12 cellular contexts compared by ENCODE assay signal in the genomic region with DNA sequence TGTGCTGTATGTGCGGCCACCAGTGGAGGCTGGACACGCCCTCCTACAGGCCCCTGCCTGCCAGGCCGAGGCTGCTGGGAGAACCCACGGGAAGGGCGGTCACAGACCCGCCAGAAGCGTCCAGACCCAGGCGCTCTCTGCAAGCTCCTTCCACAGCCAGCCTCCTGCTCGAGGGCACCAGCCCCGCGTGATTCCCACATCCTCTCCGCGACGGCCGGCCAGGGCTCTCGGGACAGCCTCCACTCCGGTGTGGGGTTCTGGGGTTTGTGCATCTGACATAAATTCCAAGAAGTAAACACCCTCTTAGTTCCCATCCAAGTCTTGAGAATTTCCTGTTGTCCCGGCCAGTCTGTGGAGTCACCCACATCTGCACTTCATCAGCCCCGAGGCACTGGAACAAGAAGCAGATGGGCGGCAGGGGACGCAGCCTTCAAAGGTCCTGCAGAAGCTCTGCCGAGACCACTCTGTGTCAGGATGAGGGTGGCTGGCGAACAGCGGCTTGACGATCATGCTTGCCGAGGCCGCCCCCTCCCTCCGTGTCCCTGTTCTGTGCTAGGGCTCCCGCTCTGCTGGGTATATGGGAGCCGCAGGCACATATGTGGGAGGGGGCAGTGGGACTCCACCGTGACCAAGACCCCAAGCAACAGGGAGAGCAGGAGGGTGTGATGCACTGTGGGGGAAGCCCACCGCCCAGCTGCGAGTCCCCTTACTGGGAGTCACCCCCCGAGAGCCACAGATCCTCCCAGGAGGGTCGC. TPM values are rescaled to one million over a fixed set of nuclear protein-coding genes. Genes with fewer than 3 reads are reported as not detected.
DNase-seq lines count a peak whose midpoint lies in the region; ATAC-seq, FAIRE-seq and TF ChIP-seq lines count a peak whose summit lies in the region.
"Had no signal": no experiment of that assay in that cellular context is flagged by ENCODE, and none has a peak within 500 bp of the region (broad histone marks: within the 10 kb centered on the region; RNA-seq: fewer than 3 reads in every experiment).

No MANE protein-coding gene starts in this region.

- H3K27ac Mint-ChIP-seq in natural killer cell: no peak overlapping the region
- H3K27ac Mint-ChIP-seq: stimulated activated naive CD8-positive, alpha-beta T cell treated with anti-CD3 and anti-CD28 coated beads, Interleukin-15, Interleukin-2, amounts not matched to agents 100 ng/mL and 50 ng/mL, for 24 hours had no signal

- ATAC-seq in HepG2 (no peak), gastroesophageal sphincter (peak; percentile 44), natural killer cell (no peak), GM18505 (IDR thresholded peaks at IDR 0.05; ENCODE audit: unreplicated experiment) (no peak)
- ATAC-seq in activated T-cell treated with anti-CD3 and anti-CD28 coated beads, Interleukin-2, amount 50 U/mL, for 4 hours: no peak

- DNase-seq in HepG2 (ENCODE audit: low spot score) (no peak), osteoblast (ENCODE audit: insufficient read length, low spot score, missing footprints) (peak; percentile 88), natural killer cell (no peak), HPDE6-E6E7 (ENCODE audit: extremely low spot score) (no peak)
- DNase-seq in activated T-cell treated with anti-CD3 and anti-CD28 coated beads, Interleukin-2, amount 50 U/mL, for 4 hours: no peak
- DNase-seq: NCI-H1092 treated with DMSO at 0.1 percent for 48 hours had no signal

- no peak for TF ChIP-seq POLR2A in HepG2 (IDR thresholded peaks at IDR 0.05; ENCODE audit: insufficient read depth in 1 of 2, low read depth in 2 of 2, low read length in 2 of 2)
- peak; percentile 22 to 34 for TF ChIP-seq POLR2A in gastroesophageal sphincter (IDR thresholded peaks at IDR 0.05)
- TF ChIP-seq POLR2A in GM18505 (IDR thresholded peaks at IDR 0.05; ENCODE audit: borderline replicate concordance, extremely low read depth, insufficient read depth, insufficient read length): no peak

- TF ChIP-seq EP300 in HepG2 (IDR thresholded peaks at IDR 0.05; ENCODE audit: low read depth in 2 of 2, low read length in 2 of 2) (no peak), HepG2 (CRISPR knock-in tag; IDR thresholded peaks at IDR 0.05; ENCODE audit: borderline replicate concordance) (no peak), gastroesophageal sphincter (IDR thresholded peaks at IDR 0.05) (no peak)

- H3K9ac ChIP-seq in liver (ENCODE audit: low read depth in 1 of 2, low read length in 2 of 2) (no peak overlapping the region), HepG2 (ENCODE audit: insufficient read depth, low read depth, low read length) (no peak overlapping the region)

- no peak for FAIRE-seq in HepG2 (lab: Jason Lieb, UNC)

- H3K27ac ChIP-seq in liver (ENCODE audit: low read depth in 1 of 2, low read length in 2 of 2) (peak overlapping the region; percentile 69 to 77), HepG2 (ENCODE audit: extremely low read length, insufficient read depth, low read length) (no peak overlapping the region), gastroesophageal sphincter (peak overlapping the region; percentile 74 to 92 (median 86)), osteoblast (ENCODE audit: low read depth, low read length) (no peak overlapping the region)

- H3K4me1 ChIP-seq in liver (ENCODE audit: control insufficient read depth in 4 of 4, insufficient read depth in 4 of 4, low read length in 3 of 4) (peaks cover 0 to 8% (median 0%) of the 10 kb centered on the region in 4 donors), HepG2 (ENCODE audit: insufficient read depth, low read length) (peaks cover 12% of the 10 kb centered on the region), gastroesophageal sphincter (peaks cover 0 to 69% (median 24%) of the 10 kb centered on the region in 3 donors), osteoblast (ENCODE audit: insufficient read depth, low read length) (peaks cover 19% of the 10 kb centered on the region)

- H3K27me3 ChIP-seq in liver (ENCODE audit: control insufficient read depth in 4 of 4, insufficient read depth in 4 of 4, low read length in 3 of 4): no peaks in the 10 kb centered on the region
- no peaks in the 10 kb centered on the region for H3K27me3 ChIP-seq in HepG2 (ENCODE audit: control insufficient read depth in 1 of 2, insufficient read depth in 2 of 2, low read length in 2 of 2)
- H3K27me3 ChIP-seq in gastroesophageal sphincter: no peaks in the 10 kb centered on the region
- H3K27me3 ChIP-seq in osteoblast (ENCODE audit: insufficient read depth, low read length): no peaks in the 10 kb centered on the region

- H3K36me3 ChIP-seq in liver (ENCODE audit: control insufficient read depth in 4 of 4, insufficient read depth in 3 of 4, low read depth in 1 of 4, low read length in 3 of 4) (peaks cover 0 to 4% (median 0%) of the 10 kb centered on the region in 4 donors), HepG2 (replicated peaks in 1 of 2; ENCODE audit: control insufficient read depth in 1 of 2, insufficient read depth in 2 of 2, low read length in 2 of 2) (no peaks in the 10 kb centered on the region), gastroesophageal sphincter (peaks cover 0 to 17% of the 10 kb centered on the region in 2 donors), osteoblast (ENCODE audit: insufficient read depth, low read length) (no peaks in the 10 kb centered on the region)

- in situ Hi-C loops in HepG2 (cut with HindIII; ENCODE audit: extremely low pct_ligation_motif_present, low pct_unique_long_range_greater_than_20kb): no loop called here

- H3K79me2 ChIP-seq in HepG2 (ENCODE audit: insufficient read depth, low read length) (no peaks in the 10 kb centered on the region), osteoblast (ENCODE audit: insufficient read depth, low read length) (peaks cover 22% of the 10 kb centered on the region)

- H2AFZ ChIP-seq in HepG2 (ENCODE audit: low read length): no peak overlapping the region
- H2AFZ ChIP-seq in osteoblast (ENCODE audit: low read length): no peak overlapping the region

- POLR2A ChIA-PET in HepG2 (lab: Yijun Ruan, JAX): no interaction called here

- H3K9me3 Mint-ChIP-seq in activated T-cell treated with anti-CD3 and anti-CD28 coated beads, Interleukin-2, amount 50 U/mL, for 4 hours: no peaks in the 10 kb centered on the region
- H3K9me3 Mint-ChIP-seq in natural killer cell: no peaks in the 10 kb centered on the region
- H3K9me3 Mint-ChIP-seq: activated naive CD4-positive, alpha-beta T cell treated with anti-CD3 and anti-CD28 coated beads, Interleukin-2, amount 50 U/mL, for 24 hours; stimulated activated naive CD8-positive, alpha-beta T cell treated with anti-CD3 and anti-CD28 coated beads, Interleukin-15, Interleukin-2, amounts not matched to agents 100 ng/mL and 50 ng/mL, for 24 hours had no signal

- intact Hi-C loops in HepG2 (cut with micrococcal nuclease; ENCODE audit: unreplicated experiment) (no loop called here), natural killer cell (cut with micrococcal nuclease) (no loop called here)

- H3K4me3 ChIP-seq in liver (ENCODE audit: low read depth in 1 of 3, low read length in 3 of 3): no peak overlapping the region
- no peak overlapping the region for H3K4me3 ChIP-seq in HepG2 (replicated peaks in 1 of 3; ENCODE audit: insufficient read depth in 1 of 3, low read depth in 2 of 3, low read length in 3 of 3)
- H3K4me3 ChIP-seq in gastroesophageal sphincter: peak overlapping the region in 1 of 2 donors; percentile 67
- no peak overlapping the region for H3K4me3 ChIP-seq in osteoblast (ENCODE audit: insufficient read depth, low read length)

- H4K20me1 ChIP-seq in HepG2 (ENCODE audit: insufficient read depth, low read length) (no peaks in the 10 kb centered on the region), osteoblast (ENCODE audit: insufficient read depth, low read length) (peaks cover 7% of the 10 kb centered on the region)

- no TSS peak for BruUV-seq in HepG2 (replicated peaks; lab: Mats Ljungman, UMichigan)

- no peaks in the 10 kb centered on the region for H3K27me3 Mint-ChIP-seq in activated T-cell treated with anti-CD3 and anti-CD28 coated beads, Interleukin-2, amount 50 U/mL, for 4 hours (ENCODE audit: low read depth)
- H3K27me3 Mint-ChIP-seq in natural killer cell (ENCODE audit: low read depth in 2 of 2): no peaks in the 10 kb centered on the region
- H3K27me3 Mint-ChIP-seq: activated naive CD4-positive, alpha-beta T cell treated with anti-CD3 and anti-CD28 coated beads, Interleukin-2, amount 50 U/mL, for 24 hours; stimulated activated naive CD8-positive, alpha-beta T cell treated with anti-CD3 and anti-CD28 coated beads, Interleukin-15, Interleukin-2, amounts not matched to agents 100 ng/mL and 50 ng/mL, for 24 hours had no signal

- no peak overlapping the region for H3K4me3 Mint-ChIP-seq in activated T-cell treated with anti-CD3 and anti-CD28 coated beads, Interleukin-2, amount 50 U/mL, for 4 hours
- H3K4me3 Mint-ChIP-seq in natural killer cell: no peak overlapping the region
- H3K4me3 Mint-ChIP-seq: activated naive CD4-positive, alpha-beta T cell treated with anti-CD3 and anti-CD28 coated beads, Interleukin-2, amount 50 U/mL, for 24 hours; stimulated activated naive CD8-positive, alpha-beta T cell treated with anti-CD3 and anti-CD28 coated beads, Interleukin-15, Interleukin-2, amounts not matched to agents 100 ng/mL and 50 ng/mL, for 24 hours had no signal

- H3K4me1 Mint-ChIP-seq in activated T-cell treated with anti-CD3 and anti-CD28 coated beads, Interleukin-2, amount 50 U/mL, for 4 hours (ENCODE audit: low read depth): peaks cover 35% of the 10 kb centered on the region
- peaks cover 12 to 13% of the 10 kb centered on the region in 2 donors for H3K4me1 Mint-ChIP-seq in natural killer cell

- no peaks in the 10 kb centered on the region for H3K9me3 ChIP-seq in liver (ENCODE audit: control insufficient read depth in 4 of 4, low read length in 3 of 4)
- H3K9me3 ChIP-seq in HepG2 (ENCODE audit: low read length): no peaks in the 10 kb centered on the region
- no peaks in the 10 kb centered on the region for H3K9me3 ChIP-seq in gastroesophageal sphincter
- no peaks in the 10 kb centered on the region for H3K9me3 ChIP-seq in osteoblast (ENCODE audit: low read depth, low read length)

- TF ChIP-seq CTCF in liver (IDR thresholded peaks at IDR 0.05; ENCODE audit: low read depth, low read length, missing input control) (no peak), HepG2 (CRISPR knock-in tag; IDR thresholded peaks at IDR 0.05) (no peak), gastroesophageal sphincter (IDR thresholded peaks at IDR 0.05) (no peak), osteoblast (IDR thresholded peaks at IDR 0.05; ENCODE audit: extremely low read depth, low read depth, low read length) (no peak), natural killer cell (IDR thresholded peaks at IDR 0.05) (no peak)

- CTCF ChIA-PET in HepG2 (lab: Yijun Ruan, JAX; ENCODE audit: low intra/inter-chr PET ratio, low total read pairs): no interaction called here

- TF ChIP-seq RAD21 in liver (IDR thresholded peaks at IDR 0.05): peak in 1 of 2 donors; percentile 24
- TF ChIP-seq RAD21 in HepG2 (CRISPR knock-in tag; IDR thresholded peaks at IDR 0.05): no peak

- H3K36me3 Mint-ChIP-seq in activated T-cell treated with anti-CD3 and anti-CD28 coated beads, Interleukin-2, amount 50 U/mL, for 4 hours (ENCODE audit: insufficient read depth): peaks cover 5% of the 10 kb centered on the region
- no peaks in the 10 kb centered on the region for H3K36me3 Mint-ChIP-seq in natural killer cell

- 80% methylated on average over 35 of the region's 35 CpGs for WGBS in liver
- 96% methylated on average over 14 of the region's 35 CpGs for WGBS in HepG2 (ENCODE audit: low lambda C conversion rate)
- WGBS in gastroesophageal sphincter (ENCODE audit: low coverage in 1 of 2), 2 donors: 40 to 80% methylated on average over 1 to 2 of the region's 35 CpGs

- H3K4me2 ChIP-seq in HepG2 (ENCODE audit: low read depth, low read length) (no peak overlapping the region), osteoblast (ENCODE audit: insufficient read depth, low read length) (no peak overlapping the region)

RNA-seq across cellular contexts. Expression of a gene that starts 2.4 kb away (rescaled TPM):
- total RNA-seq in liver (10 to 100 TPM in 1 of 2 donors, 1 to 10 TPM in 1; 3.5 to 11.7 TPM), HepG2 (2016; rRNA removed; fragmentation: Illumina TruSeq; extraction: Trizol) (not detected in 2 replicates), gastroesophageal sphincter (10 to 100 TPM; 28.6 to 48.2 (median 36.6) TPM), osteoblast (7.7 and 8.3 TPM in 2 replicates), natural killer cell (10 to 100 TPM in 1 of 3 donors, 1 to 10 TPM in 2; 3.3 to 14.1 (median 7.8) TPM)
- polyA plus RNA-seq in liver (10 to 100 TPM in 1 of 2 donors, 1 to 10 TPM in 1; 9.8 to 14.4 TPM), HepG2 (2011; rRNA removed) (not detected in 2 replicates)
- not detected in 2 replicates for total RNA-seq in HepG2 (2016; cell fraction: cytosol; rRNA removed; fragmentation: Illumina TruSeq; extraction: Trizol; ENCODE audit: low read depth)
- not detected in 2 replicates for total RNA-seq in HepG2 (2016; cell fraction: insoluble cytoplasmic fraction; rRNA removed; fragmentation: Illumina TruSeq; extraction: Trizol)
- not detected in 2 replicates for total RNA-seq in HepG2 (2016; cell fraction: membrane; rRNA removed; fragmentation: Illumina TruSeq; extraction: Trizol)
- total RNA-seq in HepG2 (2016; cell fraction: nucleus; rRNA removed; fragmentation: Illumina TruSeq; extraction: Trizol): not detected in 2 replicates
- not detected in 2 replicates for polyA plus RNA-seq in HepG2 (2011; cell fraction: cytosol; rRNA removed)
- not detected in 2 replicates for polyA plus RNA-seq in HepG2 (2011; cell fraction: nucleus; rRNA removed)
- polyA plus RNA-seq in HepG2 (2012): not detected in 2 replicates
- polyA plus RNA-seq in HepG2 (2016; cell fraction: cytosol; fragmentation: Illumina TruSeq; extraction: Trizol; ENCODE audit: low read depth): not detected in 2 replicates
- polyA plus RNA-seq in HepG2 (2016; cell fraction: insoluble cytoplasmic fraction; fragmentation: Illumina TruSeq; extraction: Trizol; ENCODE audit: low read depth): not detected in 2 replicates
- polyA plus RNA-seq in HepG2 (2016; cell fraction: membrane; fragmentation: Illumina TruSeq; extraction: Trizol; ENCODE audit: low read depth): not detected in 2 replicates
- polyA plus RNA-seq in HepG2 (2016; cell fraction: nucleus; fragmentation: Illumina TruSeq; extraction: Trizol; ENCODE audit: insufficient read depth, low read depth): not detected in 2 replicates
- not detected in 2 replicates for polyA minus RNA-seq in HepG2 (2011; rRNA and poly(A)+ RNA removed; ENCODE audit: low replicate concordance)
- polyA minus RNA-seq in HepG2 (2011; cell fraction: cytosol; rRNA and poly(A)+ RNA removed): not detected in 2 replicates
- polyA minus RNA-seq in HepG2 (2011; cell fraction: nucleus; rRNA and poly(A)+ RNA removed): not detected in 2 replicates
- total RNA-seq in activated T-cell treated with anti-CD3 and anti-CD28 coated beads, Interleukin-2, amount 50 U/mL, for 4 hours: 10 to 100 TPM; 11.7 to 16.7 (median 16.2) TPM
- total RNA-seq: A172 had no signal

RNA-seq across cellular contexts. Expression of a gene that starts 37.9 kb away (rescaled TPM):
- total RNA-seq in liver (10 to 100 TPM; 12.9 to 14.6 TPM), HepG2 (2016; rRNA removed; fragmentation: Illumina TruSeq; extraction: Trizol) (8.9 and 17.9 TPM in 2 replicates), gastroesophageal sphincter (10 to 100 TPM; 10.9 to 33.9 (median 20.8) TPM), osteoblast (12.4 and 18.1 TPM in 2 replicates), natural killer cell (10 to 100 TPM; 45.5 to 50.0 (median 46.5) TPM)
- polyA plus RNA-seq in liver (10 to 100 TPM; 17.8 to 19.3 TPM), HepG2 (2011; rRNA removed) (10.1 and 12.5 TPM in 2 replicates)
- 4.6 and 5.6 TPM in 2 replicates for total RNA-seq in HepG2 (2016; cell fraction: cytosol; rRNA removed; fragmentation: Illumina TruSeq; extraction: Trizol; ENCODE audit: low read depth)
- 8.4 and 19.3 TPM in 2 replicates for total RNA-seq in HepG2 (2016; cell fraction: insoluble cytoplasmic fraction; rRNA removed; fragmentation: Illumina TruSeq; extraction: Trizol)
- 5.9 and 7.0 TPM in 2 replicates for total RNA-seq in HepG2 (2016; cell fraction: membrane; rRNA removed; fragmentation: Illumina TruSeq; extraction: Trizol)
- total RNA-seq in HepG2 (2016; cell fraction: nucleus; rRNA removed; fragmentation: Illumina TruSeq; extraction: Trizol): 21.0 and 26.7 TPM in 2 replicates
- polyA plus RNA-seq in HepG2 (2011; cell fraction: cytosol; rRNA removed): 4.0 and 7.4 TPM in 2 replicates
- polyA plus RNA-seq in HepG2 (2011; cell fraction: nucleus; rRNA removed): 188 and 244 TPM in 2 replicates
- 11.3 and 13.8 TPM in 2 replicates for polyA plus RNA-seq in HepG2 (2012)
- polyA plus RNA-seq in HepG2 (2016; cell fraction: cytosol; fragmentation: Illumina TruSeq; extraction: Trizol; ENCODE audit: low read depth): 1.7 and 2.3 TPM in 2 replicates
- 9.6 and 13.7 TPM in 2 replicates for polyA plus RNA-seq in HepG2 (2016; cell fraction: insoluble cytoplasmic fraction; fragmentation: Illumina TruSeq; extraction: Trizol; ENCODE audit: low read depth)
- polyA plus RNA-seq in HepG2 (2016; cell fraction: membrane; fragmentation: Illumina TruSeq; extraction: Trizol; ENCODE audit: low read depth): 2.9 and 3.2 TPM in 2 replicates
- 87.0 and 87.4 TPM in 2 replicates for polyA plus RNA-seq in HepG2 (2016; cell fraction: nucleus; fragmentation: Illumina TruSeq; extraction: Trizol; ENCODE audit: insufficient read depth, low read depth)
- 11.5 and 12.7 TPM in 2 replicates for polyA minus RNA-seq in HepG2 (2011; rRNA and poly(A)+ RNA removed; ENCODE audit: low replicate concordance)
- 6.3 and 9.0 TPM in 2 replicates for polyA minus RNA-seq in HepG2 (2011; cell fraction: cytosol; rRNA and poly(A)+ RNA removed)
- polyA minus RNA-seq in HepG2 (2011; cell fraction: nucleus; rRNA and poly(A)+ RNA removed): 18.6 and 19.7 TPM in 2 replicates
- total RNA-seq in activated T-cell treated with anti-CD3 and anti-CD28 coated beads, Interleukin-2, amount 50 U/mL, for 4 hours: 100 to 1,000 TPM; 103 to 131 (median 121) TPM

RNA-seq across cellular contexts. Expression of a gene that starts 42.3 kb away (rescaled TPM):
- total RNA-seq in liver: under 1 TPM; 0.08 to 0.61 TPM
- not detected for polyA plus RNA-seq in liver
- not detected in 2 replicates for total RNA-seq in HepG2 (2016; rRNA removed; fragmentation: Illumina TruSeq; extraction: Trizol)
- total RNA-seq in HepG2 (2016; cell fraction: cytosol; rRNA removed; fragmentation: Illumina TruSeq; extraction: Trizol; ENCODE audit: low read depth): not detected in 2 replicates
- not detected in 2 replicates for total RNA-seq in HepG2 (2016; cell fraction: insoluble cytoplasmic fraction; rRNA removed; fragmentation: Illumina TruSeq; extraction: Trizol)
- total RNA-seq in HepG2 (2016; cell fraction: membrane; rRNA removed; fragmentation: Illumina TruSeq; extraction: Trizol): not detected in 2 replicates
- not detected in 2 replicates for total RNA-seq in HepG2 (2016; cell fraction: nucleus; rRNA removed; fragmentation: Illumina TruSeq; extraction: Trizol)
- 0.04 TPM in 1 of 2 replicates, not detected in the other for polyA plus RNA-seq in HepG2 (2011; rRNA removed)
- polyA plus RNA-seq in HepG2 (2011; cell fraction: cytosol; rRNA removed): 0.04 TPM in 1 of 2 replicates, not detected in the other
- not detected in 2 replicates for polyA plus RNA-seq in HepG2 (2011; cell fraction: nucleus; rRNA removed)
- not detected in 2 replicates for polyA plus RNA-seq in HepG2 (2012)
- polyA plus RNA-seq in HepG2 (2016; cell fraction: cytosol; fragmentation: Illumina TruSeq; extraction: Trizol; ENCODE audit: low read depth): not detected in 2 replicates
- polyA plus RNA-seq in HepG2 (2016; cell fraction: insoluble cytoplasmic fraction; fragmentation: Illumina TruSeq; extraction: Trizol; ENCODE audit: low read depth): not detected in 2 replicates
- polyA plus RNA-seq in HepG2 (2016; cell fraction: membrane; fragmentation: Illumina TruSeq; extraction: Trizol; ENCODE audit: low read depth): not detected in 2 replicates
- not detected in 2 replicates for polyA plus RNA-seq in HepG2 (2016; cell fraction: nucleus; fragmentation: Illumina TruSeq; extraction: Trizol; ENCODE audit: insufficient read depth, low read depth)
- polyA minus RNA-seq in HepG2 (2011; rRNA and poly(A)+ RNA removed; ENCODE audit: low replicate concordance): not detected in 2 replicates
- not detected in 2 replicates for polyA minus RNA-seq in HepG2 (2011; cell fraction: cytosol; rRNA and poly(A)+ RNA removed)
- not detected in 2 replicates for polyA minus RNA-seq in HepG2 (2011; cell fraction: nucleus; rRNA and poly(A)+ RNA removed)
- total RNA-seq in gastroesophageal sphincter: under 1 TPM in 1 of 4 donors, not detected in 3; 0.40 TPM
- not detected in 2 replicates for total RNA-seq in osteoblast
- total RNA-seq in activated T-cell treated with anti-CD3 and anti-CD28 coated beads, Interleukin-2, amount 50 U/mL, for 4 hours: under 1 TPM in 1 of 3 donors, not detected in 2; 0.28 TPM
- under 1 TPM in 1 of 3 donors, not detected in 2; 0.31 TPM for total RNA-seq in natural killer cell
- total RNA-seq: A172 had no signal

RNA-seq across cellular contexts. Expression of a gene that starts 56.2 kb away (rescaled TPM):
- total RNA-seq in liver: 10 to 100 TPM; 26.1 to 34.4 TPM
- 10 to 100 TPM; 13.9 to 36.2 TPM for polyA plus RNA-seq in liver
- 9.8 and 25.1 TPM in 2 replicates for total RNA-seq in HepG2 (2016; rRNA removed; fragmentation: Illumina TruSeq; extraction: Trizol)
- 8.5 and 9.5 TPM in 2 replicates for total RNA-seq in HepG2 (2016; cell fraction: cytosol; rRNA removed; fragmentation: Illumina TruSeq; extraction: Trizol; ENCODE audit: low read depth)
- total RNA-seq in HepG2 (2016; cell fraction: insoluble cytoplasmic fraction; rRNA removed; fragmentation: Illumina TruSeq; extraction: Trizol): 6.2 and 24.1 TPM in 2 replicates
- 6.7 and 7.5 TPM in 2 replicates for total RNA-seq in HepG2 (2016; cell fraction: membrane; rRNA removed; fragmentation: Illumina TruSeq; extraction: Trizol)
- 22.9 and 27.4 TPM in 2 replicates for total RNA-seq in HepG2 (2016; cell fraction: nucleus; rRNA removed; fragmentation: Illumina TruSeq; extraction: Trizol)
- polyA plus RNA-seq in HepG2 (2011; rRNA removed): 24.6 and 33.6 TPM in 2 replicates
- 11.6 and 26.3 TPM in 2 replicates for polyA plus RNA-seq in HepG2 (2011; cell fraction: cytosol; rRNA removed)
- 413 and 489 TPM in 2 replicates for polyA plus RNA-seq in HepG2 (2011; cell fraction: nucleus; rRNA removed)
- 30.8 and 56.7 TPM in 2 replicates for polyA plus RNA-seq in HepG2 (2012)
- 1.7 and 1.8 TPM in 2 replicates for polyA plus RNA-seq in HepG2 (2016; cell fraction: cytosol; fragmentation: Illumina TruSeq; extraction: Trizol; ENCODE audit: low read depth)
- polyA plus RNA-seq in HepG2 (2016; cell fraction: insoluble cytoplasmic fraction; fragmentation: Illumina TruSeq; extraction: Trizol; ENCODE audit: low read depth): 6.7 and 9.1 TPM in 2 replicates
- polyA plus RNA-seq in HepG2 (2016; cell fraction: membrane; fragmentation: Illumina TruSeq; extraction: Trizol; ENCODE audit: low read depth): 3.8 and 6.1 TPM in 2 replicates
- polyA plus RNA-seq in HepG2 (2016; cell fraction: nucleus; fragmentation: Illumina TruSeq; extraction: Trizol; ENCODE audit: insufficient read depth, low read depth): 78.0 and 79.0 TPM in 2 replicates
- 47.8 and 83.3 TPM in 2 replicates for polyA minus RNA-seq in HepG2 (2011; rRNA and poly(A)+ RNA removed; ENCODE audit: low replicate concordance)
- 15.7 and 20.3 TPM in 2 replicates for polyA minus RNA-seq in HepG2 (2011; cell fraction: cytosol; rRNA and poly(A)+ RNA removed)
- 46.9 and 49.4 TPM in 2 replicates for polyA minus RNA-seq in HepG2 (2011; cell fraction: nucleus; rRNA and poly(A)+ RNA removed)
- total RNA-seq in gastroesophageal sphincter: 10 to 100 TPM; 33.0 to 67.7 (median 39.2) TPM
- 161 and 187 TPM in 2 replicates for total RNA-seq in osteoblast
- total RNA-seq in activated T-cell treated with anti-CD3 and anti-CD28 coated beads, Interleukin-2, amount 50 U/mL, for 4 hours: 10 to 100 TPM; 54.2 to 60.7 (median 54.7) TPM
- total RNA-seq in natural killer cell: 100 to 1,000 TPM; 117 to 125 (median 118) TPM

Comparison
In these comparisons a context has a peak if more than half of its experiments do, and no peak if none do; other contexts are left out.
1. H3K27ac ChIP-seq: peak in liver (2 of 2) and gastroesophageal sphincter (4 of 4); none in HepG2 (single experiment) and osteoblast (single experiment).
2. POLR2A ChIP-seq: peak in gastroesophageal sphincter (2 of 2); none in HepG2 (0 of 2) and GM18505 (single experiment).